8 cellular contexts compared by ENCODE assay signal in genomic region chr5:32590136-32590869, GRCh38. TPM values are rescaled to one million over a fixed set of nuclear protein-coding genes. Genes with fewer than 3 reads are reported as not detected.
DNase-seq lines count a peak whose midpoint lies in the region; ATAC-seq and TF ChIP-seq lines count a peak whose summit lies in the region.
"Not testable (repeated sequence)": the region's sequence is repeated elsewhere in the genome, so short reads cannot be mapped to it uniquely, and the experiment has no call there.

No MANE protein-coding gene starts in this region.

- POLR2A ChIA-PET in Panc1 (lab: Charles Lee) = interaction anchor here (0.5 to 0.7 kb wide), 3 partner anchors 9 to 101 kb away, joined by 3 to 10 read pairs (median 4); no protein-coding TSS in a partner anchor

- CTCF ChIA-PET in Panc1 (lab: Charles Lee) = interaction anchor here (0.6 to 1.7 kb wide), 9 partner anchors 24 to 1096 kb away, joined by 3 to 41 read pairs (median 4); no protein-coding TSS in a partner anchor

- H3K4me1 Mint-ChIP-seq in effector memory CD8-positive, alpha-beta T cell (ENCODE audit: low read depth in 2 of 2) = peaks cover 28 to 55% of the 10 kb centered on the region in 2 donors

- peak; percentile 57 for DNase-seq in GM23248
- DNase-seq in NCI-H1694 (lab: John Stamatoyannopoulos, UW) = peak; percentile 83
- DNase-seq in Panc1 (ENCODE audit: low read depth, low spot score); gastrocnemius medialis: not testable (repeated sequence)
- DNase-seq in activated T-cell treated with anti-CD3 and anti-CD28 coated beads for 24 hours (ENCODE audit: low read depth) = peak; percentile 20
- peak; percentile 66 to 75 (median 69) for DNase-seq in effector memory CD8-positive, alpha-beta T cell
- DNase-seq in left kidney (ENCODE audit: low read depth, low spot score) = peak; percentile 77

- H3K4me1 ChIP-seq in BLaER1 treated with 17β-estradiol and CSF1 and Interleukin-3, amounts not matched to agents 10 nM and 100 nM = peaks cover 62 to 83% (median 64%) of the 10 kb centered on the region in 10 experiments
- H3K4me1 ChIP-seq in GM23248 (ENCODE audit: insufficient read depth) (peaks cover 16% of the 10 kb centered on the region), gastrocnemius medialis (peaks cover 12 to 21% of the 10 kb centered on the region in 2 donors)
- not testable (repeated sequence) for H3K4me1 ChIP-seq in Panc1 (ENCODE audit: control insufficient read depth, insufficient read depth, low read length)

- in situ Hi-C loops in GM23248 (cut with MboI); Panc1 (cut with HindIII; ENCODE audit: low pct_unique_long_range_greater_than_20kb, low sequenced_read_pairs): not testable (repeated sequence)
- in situ Hi-C loops in gastrocnemius medialis (cut with MboI; ENCODE audit: low sequenced_read_pairs in 4 of 4) = loop anchor here in 3 of 4 donors (5.0 to 25.0 kb wide), 5 partner anchors 103 to 1053 kb away; partner anchors contain the start of genes C5orf22 (in 1 of the 3), DROSHA (in 1 of the 3), GOLPH3 (in 1 of the 3) and TARS1 (in 1 of the 3)

- H4K20me1 ChIP-seq in BLaER1 treated with 17β-estradiol and CSF1 and Interleukin-3, amounts not matched to agents 10 nM and 100 nM = peaks cover 90 to 95% (median 93%) of the 10 kb centered on the region in 11 experiments
- H4K20me1 ChIP-seq in GM23248 (ENCODE audit: insufficient read depth) = peaks cover 29% of the 10 kb centered on the region

- H2AFZ ChIP-seq in GM23248 = not testable (repeated sequence)

- peaks cover 33% of the 10 kb centered on the region for H3F3A ChIP-seq in GM23248 (ENCODE audit: insufficient read depth)

- H3K9ac ChIP-seq in BLaER1 treated with 17β-estradiol and CSF1 and Interleukin-3, amounts not matched to agents 10 nM and 100 nM = peak overlapping the region in 1 of 11 experiments; percentile 7; a peak in 2 of 22 replicates
- H3K9ac ChIP-seq in GM23248 = not testable (repeated sequence)

- peaks cover 64 to 83% (median 74%) of the 10 kb centered on the region in 11 experiments for H3K36me3 ChIP-seq in BLaER1 treated with 17β-estradiol and CSF1 and Interleukin-3, amounts not matched to agents 10 nM and 100 nM
- H3K36me3 ChIP-seq in GM23248 (ENCODE audit: low read depth) (peaks cover 50% of the 10 kb centered on the region), Panc1 (ENCODE audit: control insufficient read depth, insufficient read depth, low read length) (peaks cover 34% of the 10 kb centered on the region), gastrocnemius medialis (peaks cover 0 to 57% of the 10 kb centered on the region in 2 donors)

- not testable (repeated sequence) for TF ChIP-seq POLR2A in gastrocnemius medialis (IDR thresholded peaks at IDR 0.05)

- not testable (repeated sequence) for H3K27me3 ChIP-seq in BLaER1 treated with 17β-estradiol and CSF1 and Interleukin-3, amounts not matched to agents 10 nM and 100 nM; GM23248 (replicated peaks; ENCODE audit: insufficient read depth); Panc1 (ENCODE audit: control insufficient read depth, insufficient read depth, low read length); gastrocnemius medialis

- H3K36me3 Mint-ChIP-seq in effector memory CD8-positive, alpha-beta T cell (ENCODE audit: insufficient read depth) = peaks cover 88% of the 10 kb centered on the region

- H3K4me2 ChIP-seq in BLaER1 treated with 17β-estradiol and CSF1 and Interleukin-3, amounts not matched to agents 10 nM and 100 nM = peak overlapping the region; percentile 39 to 96 (median 79); a peak in 20 of 22 replicates
- not testable (repeated sequence) for H3K4me2 ChIP-seq in GM23248 (ENCODE audit: unreplicated experiment)

- not testable (repeated sequence) for BruUV-seq in Panc1 (replicated peaks; lab: Mats Ljungman, UMichigan)

- H3K9me3 Mint-ChIP-seq in effector memory CD8-positive, alpha-beta T cell = not testable (repeated sequence)

- not testable (repeated sequence) for H3K9me3 ChIP-seq in BLaER1 treated with 17β-estradiol and CSF1 and Interleukin-3, amounts not matched to agents 10 nM and 100 nM (replicated peaks in 1 of 11); GM23248 (ENCODE audit: low read depth); Panc1 (ENCODE audit: control insufficient read depth, insufficient read depth, low read depth, low read length); gastrocnemius medialis

- H3K79me2 ChIP-seq in GM23248 (ENCODE audit: insufficient read depth) = peaks cover 94% of the 10 kb centered on the region

- TF ChIP-seq CTCF in Panc1 (IDR thresholded peaks at IDR 0.05) = peak; percentile 70
- TF ChIP-seq CTCF in gastrocnemius medialis (IDR thresholded peaks at IDR 0.05 in 4 of 5, conservative IDR thresholded peaks at IDR 0.05 in 1 of 5) = peak; percentile 49 to 77 (median 71)

- 0 out of 22 replicates have a peak overlapping the region, but pooled peaks of 3 of the 11 experiments have one; percentile 7 to 12 (median 8) for H3K27ac ChIP-seq in BLaER1 treated with 17β-estradiol and CSF1 and Interleukin-3, amounts not matched to agents 10 nM and 100 nM
- H3K27ac ChIP-seq in GM23248; Panc1 (ENCODE audit: low read length); gastrocnemius medialis: not testable (repeated sequence)

- H3K9me2 ChIP-seq in GM23248 (ENCODE audit: insufficient read depth) = not testable (repeated sequence)

- not testable (repeated sequence) for H3K4me3 ChIP-seq in BLaER1 treated with 17β-estradiol and CSF1 and Interleukin-3, amounts not matched to agents 10 nM and 100 nM; GM23248; Panc1 (ENCODE audit: low read depth in 2 of 2, low read length in 2 of 2); gastrocnemius medialis

- 78 to 83% methylated on average over 9 to 14 of the region's 15 CpGs for WGBS in GM23248 (ENCODE audit: low coverage in 1 of 2, low lambda C conversion rate in 2 of 2, missing lambda C conversion rate in 2 of 2), 2 experiments

- peak overlapping the region; percentile 36 to 60 for H3K4me3 Mint-ChIP-seq in effector memory CD8-positive, alpha-beta T cell

- intact Hi-C loops in Panc1 (cut with micrococcal nuclease; ENCODE audit: unreplicated experiment) (loop anchor here (1.0 kb wide), 1 partner anchor 101 kb away; no protein-coding TSS in a partner anchor), gastrocnemius medialis (cut with DNase I; ENCODE audit: low total_unique reads) (loop anchor here (1.0 to 2.0 kb wide), 2 partner anchors 101 to 358 kb away; no protein-coding TSS in a partner anchor)

- ATAC-seq in Panc1; effector memory CD8-positive, alpha-beta T cell (replicated peaks); gastrocnemius medialis: not testable (repeated sequence)

- H3K27ac Mint-ChIP-seq in effector memory CD8-positive, alpha-beta T cell = peak overlapping the region in 1 of 2 donors; percentile 66

- not testable (repeated sequence) for H3K27me3 Mint-ChIP-seq in effector memory CD8-positive, alpha-beta T cell

RNA-seq across cellular contexts. Expression of gene SUB1, which starts 4.9 kb away (rescaled TPM):
- total RNA-seq in GM23248 (2014; rRNA removed; shearing (Covaris generic)) = 200 and 350 TPM in 2 replicates
- polyA plus RNA-seq in GM23248 (2016; fragmentation: Nextera tagmentation; extraction: Ambion mirVana) = 462 and 489 TPM in 2 replicates
- total RNA-seq in Panc1 (2021; ENCODE audit: unreplicated experiment) (204 TPM), gastrocnemius medialis (100 to 1,000 TPM in 2 of 4 donors, 10 to 100 TPM in 2; 82.6 to 162 (median 100) TPM)
- polyA plus RNA-seq in Panc1 (2012; ENCODE audit: insufficient read length) = 85.8 TPM
